ENCODE assay signal across 17 cellular contexts in genomic region chr3:164364111-164364510, GRCh38.
"Had no signal": no experiment of that assay in that cellular context is flagged by ENCODE, and none has a peak within 500 bp of the region (broad histone marks: within the 10 kb centered on the region; RNA-seq: fewer than 3 reads in every experiment).

No MANE protein-coding gene starts in this region.

- H3K9me2 ChIP-seq: SK-N-SH had no signal

- H3K4me2 ChIP-seq: SK-N-SH had no signal

- DNase-seq: KBM-7, MV-4-11, NCI-H1048, NCI-H1105, NCI-H1436 treated with DMSO at 0.1 percent for 48 hours, NCI-H1694, NCI-H187 treated with DMSO at 0.1 percent for 48 hours, NCI-H2029 treated with DMSO at 0.1 percent for 48 hours, NCI-H2171 treated with DMSO at 0.1 percent for 48 hours, NCI-H345, NCI-H446 treated with DMSO at 0.1 percent for 48 hours, NCI-H510A treated with DMSO at 0.1 percent for 48 hours, NCI-H526, PC-3, SHP77, SK-N-SH had no signal

- H3K27ac ChIP-seq: RWPE1 had no signal

- H3K9me3 ChIP-seq: SK-N-SH had no signal

- H3K9ac ChIP-seq: SK-N-SH had no signal
